In genomic region chr5:138832218-138832617, GRCh38 we compare ENCODE assay signal across 21 cellular contexts. TPM values are rescaled to one million over a fixed set of nuclear protein-coding genes. Genes with fewer than 3 reads are reported as not detected.
DNase-seq lines count a peak whose midpoint lies in the region; ATAC-seq and TF ChIP-seq lines count a peak whose summit lies in the region.
"Had no signal": no experiment of that assay in that cellular context is flagged by ENCODE, and none has a peak within 500 bp of the region (broad histone marks: within the 10 kb centered on the region; RNA-seq: fewer than 3 reads in every experiment).

No MANE protein-coding gene starts in this region.

- H3K27ac ChIP-seq in MM.1S (ENCODE audit: low read length) (no peak overlapping the region), gastroesophageal sphincter (no peak overlapping the region), mesendoderm (ENCODE audit: low read depth, low read length) (no peak overlapping the region)
- H3K27ac ChIP-seq: HL-60, thyroid gland had no signal

- H2BK15ac ChIP-seq in mesendoderm (replicated peaks; ENCODE audit: low read depth), result no peak overlapping the region

- H3K9me3 ChIP-seq in MM.1S (replicated peaks; ENCODE audit: insufficient read depth, low read length) (no peaks in the 10 kb centered on the region), gastroesophageal sphincter (no peaks in the 10 kb centered on the region)
- H3K9me3 ChIP-seq: thyroid gland had no signal

- TF ChIP-seq POLR2A in gastroesophageal sphincter (IDR thresholded peaks at IDR 0.05), result no peak

- peaks cover 29% of the 10 kb centered on the region for H3K36me3 Mint-ChIP-seq in mesothelial cell of epicardium

- H4K8ac ChIP-seq in mesendoderm (ENCODE audit: low read depth, low read length), result no peak overlapping the region

- no peak for TF ChIP-seq EP300 in gastroesophageal sphincter (IDR thresholded peaks at IDR 0.05)

- no peaks in the 10 kb centered on the region for H4K20me1 ChIP-seq in MM.1S (ENCODE audit: insufficient read depth, low read length)

- H2BK5ac ChIP-seq in mesendoderm (ENCODE audit: low read length), result no peak overlapping the region

- peaks cover 24% of the 10 kb centered on the region for H3K4me1 Mint-ChIP-seq in mesothelial cell of epicardium

- no peak overlapping the region for H3K56ac ChIP-seq in mesendoderm (ENCODE audit: low read length)

- in situ Hi-C loops in astrocyte of the spinal cord (cut with HindIII; ENCODE audit: low sequenced_read_pairs), result no loop called here

- H3K4me1 ChIP-seq in MM.1S (ENCODE audit: low read length) (peaks cover 10% of the 10 kb centered on the region), gastroesophageal sphincter (peaks cover 2 to 51% (median 10%) of the 10 kb centered on the region in 3 donors), mesendoderm (ENCODE audit: control insufficient read depth, low read depth, low read length) (no peaks in the 10 kb centered on the region)

- H2AK5ac ChIP-seq in mesendoderm (ENCODE audit: low read length), result no peak overlapping the region

- H3K4me3 ChIP-seq in MM.1S (ENCODE audit: low read length), result no peak overlapping the region
- no peak overlapping the region for H3K4me3 ChIP-seq in astrocyte of the spinal cord (ENCODE audit: low read depth, low read length)
- H3K4me3 ChIP-seq in gastroesophageal sphincter, result no peak overlapping the region
- no peak overlapping the region for H3K4me3 ChIP-seq in mesendoderm (ENCODE audit: low read length)
- H3K4me3 ChIP-seq: thyroid gland had no signal

- H3K9ac ChIP-seq in MM.1S (ENCODE audit: low read length) (no peak overlapping the region), mesendoderm (ENCODE audit: low read length) (no peak overlapping the region)

- H3F3A ChIP-seq in MM.1S (ENCODE audit: insufficient read depth, low read length), result no peaks in the 10 kb centered on the region

- H3K79me2 ChIP-seq in MM.1S (ENCODE audit: low read length) (0 out of 2 replicates have a peak, but pooled peaks cover 3% of the 10 kb centered on the region), mesendoderm (ENCODE audit: control insufficient read depth, insufficient read depth, low read length) (peaks cover 6% of the 10 kb centered on the region)

- no peak overlapping the region for H3K18ac ChIP-seq in mesendoderm (ENCODE audit: low read length)

- peak overlapping the region; percentile 44 for H3K27ac Mint-ChIP-seq in mesothelial cell of epicardium
- H3K27ac Mint-ChIP-seq: B cell; natural killer cell treated with Interleukin-12 subunit alpha and Interleukin-12 subunit beta and Interleukin-15 and Interleukin-18, amount 100 ng/mL, for 72 hours; progenitor cell of endocrine pancreas had no signal

- peaks cover 8% of the 10 kb centered on the region for H3K79me1 ChIP-seq in mesendoderm (ENCODE audit: low read length)

- H2BK120ac ChIP-seq in mesendoderm (ENCODE audit: low read depth, low read length), result no peak overlapping the region

- no peaks in the 10 kb centered on the region for H3K27me3 Mint-ChIP-seq in mesothelial cell of epicardium (ENCODE audit: low read depth)
- H3K27me3 Mint-ChIP-seq: B cell; natural killer cell treated with Interleukin-12 subunit alpha and Interleukin-12 subunit beta and Interleukin-15 and Interleukin-18, amount 100 ng/mL, for 72 hours; progenitor cell of endocrine pancreas; stimulated activated memory B cell treated with anti-CD40 and anti-IgM and Interleukin-4, amounts not matched to agents 10 μg/mL and 1 μg/mL and 100 μg/mL, for 72 hours had no signal

- H2AFZ ChIP-seq in MM.1S (ENCODE audit: low read length), result no peak overlapping the region

- no peaks in the 10 kb centered on the region for H3K27me3 ChIP-seq in MM.1S (replicated peaks; ENCODE audit: insufficient read depth, low read length)
- H3K27me3 ChIP-seq in gastroesophageal sphincter, result no peaks in the 10 kb centered on the region
- no peaks in the 10 kb centered on the region for H3K27me3 ChIP-seq in mesendoderm (ENCODE audit: insufficient read depth, low read length, poor library complexity)
- H3K27me3 ChIP-seq: thyroid gland had no signal

- no peak overlapping the region for H3K4me3 Mint-ChIP-seq in mesothelial cell of epicardium
- H3K4me3 Mint-ChIP-seq: B cell; natural killer cell treated with Interleukin-12 subunit alpha and Interleukin-12 subunit beta and Interleukin-15 and Interleukin-18, amount 100 ng/mL, for 72 hours; stimulated activated memory B cell treated with anti-CD40 and anti-IgM and Interleukin-4, amounts not matched to agents 10 μg/mL and 1 μg/mL and 100 μg/mL, for 72 hours had no signal

- no peak overlapping the region for H4K5ac ChIP-seq in mesendoderm (ENCODE audit: low read length)

- no peak overlapping the region for H3K4ac ChIP-seq in mesendoderm (ENCODE audit: low read depth, low read length)

- H3K4me2 ChIP-seq in MM.1S (ENCODE audit: low read depth, low read length) (no peak overlapping the region), mesendoderm (ENCODE audit: low read length) (no peak overlapping the region)

- H3K9me3 Mint-ChIP-seq in mesothelial cell of epicardium, result peaks cover 3% of the 10 kb centered on the region
- H3K9me3 Mint-ChIP-seq: natural killer cell treated with Interleukin-12 subunit alpha and Interleukin-12 subunit beta and Interleukin-15 and Interleukin-18, amount 100 ng/mL, for 72 hours; stimulated activated memory B cell treated with anti-CD40 and anti-IgM and Interleukin-4, amounts not matched to agents 10 μg/mL and 1 μg/mL and 100 μg/mL, for 72 hours had no signal

- DNase-seq in H4 (ENCODE audit: low spot score) (peak; percentile 6), MM.1S (peak; percentile 11), astrocyte of the spinal cord (ENCODE audit: low read depth, low spot score) (peak; percentile 52), mesothelial cell of epicardium (ENCODE audit: low spot score in 2 of 2, unreplicated experiment in 2 of 2) (no peak), mesendoderm (no peak), NCI-H187 (lab: John Stamatoyannopoulos, UW) (no peak), NCI-H2196 (lab: John Stamatoyannopoulos, UW; ENCODE audit: unreplicated experiment) (no peak)
- DNase-seq: activated effector memory CD4-positive, alpha-beta T cell treated with anti-CD3 and anti-CD28 coated beads, Interleukin-2, amount 50 U/mL, for 16 hours; amygdala; NCI-H187 treated with DMSO at 0.1 percent for 48 hours; NCI-H446; SHP77; stimulated activated CD4-positive, alpha-beta T cell treated with anti-CD3 and anti-CD28 coated beads, Interleukin-12 subunit alpha, Interleukin-12 subunit beta, amount 100 ng/mL, for 4 hours; T-helper 2 cell; thyroid gland had no signal

- no peak for ATAC-seq in gastroesophageal sphincter
- ATAC-seq: natural killer cell treated with Interleukin-12 subunit alpha and Interleukin-12 subunit beta and Interleukin-15 and Interleukin-18, amount 100 ng/mL, for 72 hours; stimulated activated memory B cell treated with anti-CD40 and anti-IgM and Interleukin-4, amounts not matched to agents 10 μg/mL and 1 μg/mL and 100 μg/mL, for 72 hours had no signal

- no peaks in the 10 kb centered on the region for H3K9me2 ChIP-seq in MM.1S (replicated peaks; ENCODE audit: insufficient read depth, low read length)

- H3K23ac ChIP-seq in mesendoderm (ENCODE audit: low read length), result no peak overlapping the region

- 45 to 48% methylated on average over 2 of the region's 2 CpGs for WGBS in gastroesophageal sphincter (ENCODE audit: low coverage in 1 of 2), 2 donors
- no CpG with 5 or more reads among the region's 2 CpGs for WGBS in mesendoderm (ENCODE audit: extremely low coverage, insufficient coverage, low lambda C conversion rate)

- H3K36me3 ChIP-seq in MM.1S (replicated peaks; ENCODE audit: insufficient read depth, low read length) (no peaks in the 10 kb centered on the region), gastroesophageal sphincter (peaks cover 0 to 29% of the 10 kb centered on the region in 2 donors), mesendoderm (ENCODE audit: control insufficient read depth, insufficient read depth, low read length) (peaks cover 2% of the 10 kb centered on the region)

- TF ChIP-seq CTCF in MM.1S (IDR thresholded peaks at IDR 0.05; ENCODE audit: low read length) (no peak), astrocyte of the spinal cord (IDR thresholded peaks at IDR 0.05; ENCODE audit: low read depth, low read length) (no peak), mesothelial cell of epicardium (IDR thresholded peaks at IDR 0.05; ENCODE audit: unreplicated experiment) (no peak), gastroesophageal sphincter (IDR thresholded peaks at IDR 0.05) (no peak)

RNA-seq across cellular contexts. Expression of gene LRRTM2, which starts 42.9 kb away (rescaled TPM):
- 1.2 and 3.4 TPM in 2 replicates for total RNA-seq in H4 (2014; rRNA removed; shearing (Covaris generic))
- 0.09 to 0.18 TPM (median 0.13 TPM) in 3 replicates for total RNA-seq in mesothelial cell of epicardium
- total RNA-seq in gastroesophageal sphincter, result under 1 TPM; under 0.01 to 0.87 (median 0.31) TPM
- not detected for polyA plus RNA-seq in mesendoderm (2013, experiment 1 of 2)
- polyA plus RNA-seq in mesendoderm (2013, experiment 2 of 2), result not detected
- total RNA-seq: B cell, progenitor cell of endocrine pancreas had no signal

Comparison
In these comparisons a context has a peak if more than half of its experiments do, and no peak if none do; other contexts are left out.
1. DNase-seq: peak in H4 (single experiment), MM.1S (single experiment) and astrocyte of the spinal cord (single experiment); none in mesothelial cell of epicardium (0 of 2), mesendoderm (single experiment), NCI-H187 (0 of 2) and NCI-H2196 (single experiment).